Comparison of ENCODE assay signal across 10 cellular contexts in genomic region chrX:45762699-45763647, GRCh38.
DNase-seq lines count a peak whose midpoint lies in the region; ATAC-seq and TF ChIP-seq lines count a peak whose summit lies in the region.
"Had no signal": no experiment of that assay in that cellular context is flagged by ENCODE, and none has a peak within 500 bp of the region (broad histone marks: within the 10 kb centered on the region; RNA-seq: fewer than 3 reads in every experiment).

No MANE protein-coding gene starts in this region.

- H3K27ac Mint-ChIP-seq in effector memory CD8-positive, alpha-beta T cell: peak overlapping the region; percentile 16 to 90
- no peak overlapping the region for H3K27ac Mint-ChIP-seq in endothelial cell (ENCODE audit: unreplicated experiment)

- DNase-seq in AG10803 (ENCODE audit: low read depth) (no peak), NOMO-1 treated with DMSO at 0.1 percent for 48 hours (lab: John Stamatoyannopoulos, UW; ENCODE audit: unreplicated experiment) (peak; percentile 62), endothelial cell (ENCODE audit: low spot score) (no peak), DMS 273 treated with DMSO at 0.1 percent for 48 hours (lab: John Stamatoyannopoulos, UW) (no peak)
- DNase-seq in effector memory CD8-positive, alpha-beta T cell: no peak
- DNase-seq: activated effector memory CD4-positive, alpha-beta T cell treated with anti-CD3 and anti-CD28 coated beads, Interleukin-2, amount 50 U/mL, for 16 hours; DND-41 had no signal

- ATAC-seq in GM18861 (IDR thresholded peaks at IDR 0.05; ENCODE audit: unreplicated experiment) (peak; percentile 18), HG03439 (IDR thresholded peaks at IDR 0.05; ENCODE audit: unreplicated experiment) (no peak), HG03108 (IDR thresholded peaks at IDR 0.05; ENCODE audit: unreplicated experiment) (no peak)
- no peak for ATAC-seq in effector memory CD8-positive, alpha-beta T cell (replicated peaks)

- peaks cover 33 to 62% of the 10 kb centered on the region in 2 donors for H3K4me1 Mint-ChIP-seq in effector memory CD8-positive, alpha-beta T cell (ENCODE audit: low read depth in 2 of 2)
- H3K4me1 Mint-ChIP-seq in endothelial cell (ENCODE audit: unreplicated experiment): peaks cover 8% of the 10 kb centered on the region

- no peak for TF ChIP-seq CTCF in AG10803 (conservative IDR thresholded peaks at IDR 0.05; ENCODE audit: low read length)
- TF ChIP-seq CTCF in endothelial cell (IDR thresholded peaks at IDR 0.05; ENCODE audit: unreplicated experiment): no peak

- peaks cover 12% of the 10 kb centered on the region for H3K36me3 Mint-ChIP-seq in effector memory CD8-positive, alpha-beta T cell (ENCODE audit: insufficient read depth)
- H3K36me3 Mint-ChIP-seq in endothelial cell (ENCODE audit: low read depth, unreplicated experiment): no peaks in the 10 kb centered on the region

- peak overlapping the region; percentile 26 for H3K4me3 ChIP-seq in AG10803 (ENCODE audit: low read length)

- H3K4me3 Mint-ChIP-seq in effector memory CD8-positive, alpha-beta T cell: peak overlapping the region; percentile 57 to 60
- H3K4me3 Mint-ChIP-seq in endothelial cell (ENCODE audit: unreplicated experiment): no peak overlapping the region

- H3K27me3 Mint-ChIP-seq in effector memory CD8-positive, alpha-beta T cell: no peaks in the 10 kb centered on the region
- H3K27me3 Mint-ChIP-seq in endothelial cell (ENCODE audit: unreplicated experiment): no peaks in the 10 kb centered on the region

- H3K9me3 Mint-ChIP-seq in effector memory CD8-positive, alpha-beta T cell: no peaks in the 10 kb centered on the region
- no peaks in the 10 kb centered on the region for H3K9me3 Mint-ChIP-seq in endothelial cell (ENCODE audit: unreplicated experiment)
